ENCODE assay signal across 1 cellular context in genomic region chr6:169313347-169314010, GRCh38.
TF ChIP-seq lines count a peak whose summit lies in the region.

No MANE protein-coding gene starts in this region.

TF ChIP-seq in GM12878, 131 proteins besides CTCF, POLR2A, EP300 and RAD21:
- TF ChIP-seq, protein P1, sequence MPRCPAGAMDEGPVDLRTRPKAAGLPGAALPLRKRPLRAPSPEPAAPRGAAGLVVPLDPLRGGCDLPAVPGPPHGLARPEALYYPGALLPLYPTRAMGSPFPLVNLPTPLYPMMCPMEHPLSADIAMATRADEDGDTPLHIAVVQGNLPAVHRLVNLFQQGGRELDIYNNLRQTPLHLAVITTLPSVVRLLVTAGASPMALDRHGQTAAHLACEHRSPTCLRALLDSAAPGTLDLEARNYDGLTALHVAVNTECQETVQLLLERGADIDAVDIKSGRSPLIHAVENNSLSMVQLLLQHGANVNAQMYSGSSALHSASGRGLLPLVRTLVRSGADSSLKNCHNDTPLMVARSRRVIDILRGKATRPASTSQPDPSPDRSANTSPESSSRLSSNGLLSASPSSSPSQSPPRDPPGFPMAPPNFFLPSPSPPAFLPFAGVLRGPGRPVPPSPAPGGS (IDR thresholded peaks at IDR 0.05; ENCODE audit: borderline replicate concordance, insufficient read depth, low read depth, low read length, poor library complexity, severe bottlenecking), result peak; percentile 80
- no peak for TF ChIP-seq RFX5 (IDR thresholded peaks at IDR 0.05; ENCODE audit: low read depth, low read length)
TF ChIP-seq in GM12878: peak in this region for 1.
